ENCODE assay signal across 8 cellular contexts in genomic region chr19:47156861-47157454, GRCh38. TPM values are rescaled to one million over a fixed set of nuclear protein-coding genes. Genes with fewer than 3 reads are reported as not detected.
A peak's percentile ranks its signal among the peaks of the same experiment; 100 is the strongest.
DNase-seq lines count a peak whose midpoint lies in the region; ATAC-seq and TF ChIP-seq lines count a peak whose summit lies in the region.

No MANE protein-coding gene starts in this region.

- in situ Hi-C loops in G401 (cut with HindIII; ENCODE audit: low sequenced_read_pairs), result no loop called here

- intact Hi-C loops in mucosa of descending colon (cut with DNase I, micrococcal nuclease), result no loop called here

- H3K4me3 ChIP-seq in AG10803 (ENCODE audit: low read length) (no peak overlapping the region), mucosa of descending colon (no peak overlapping the region)

- DNase-seq in AG10803 (ENCODE audit: low read depth) (peak; percentile 43), KG1 (lab: John Stamatoyannopoulos, UW) (peak; percentile 27), amniotic epithelial cell (ENCODE audit: low read depth) (peak; percentile 42), mucosa of descending colon (peak in 1 of 3 donors; percentile 19), G401 (ENCODE audit: low spot score) (no peak), GM20000 (ENCODE audit: low spot score) (no peak), NCI-H526 (lab: John Stamatoyannopoulos, UW) (no peak)

- TF ChIP-seq CTCF in AG10803 (conservative IDR thresholded peaks at IDR 0.05; ENCODE audit: low read length) (no peak), mucosa of descending colon (IDR thresholded peaks at IDR 0.05) (no peak), GM20000 (IDR thresholded peaks at IDR 0.05; ENCODE audit: extremely low read depth, missing control alignments) (no peak)

- ATAC-seq in mucosa of descending colon, result peak; percentile 4
- ATAC-seq in HG03439 (IDR thresholded peaks at IDR 0.05; ENCODE audit: unreplicated experiment), result no peak

- H3K9me3 ChIP-seq in mucosa of descending colon, result no peaks in the 10 kb centered on the region

- H3K36me3 ChIP-seq in mucosa of descending colon (ENCODE audit: low read depth), result peaks cover under 1% of the 10 kb centered on the region

- peaks cover 56% of the 10 kb centered on the region for H3K4me1 ChIP-seq in mucosa of descending colon (ENCODE audit: low read depth)

RNA-seq across cellular contexts. Expression of gene SAE1, which starts 26.3 kb away (rescaled TPM):
- 100 to 1,000 TPM in 1 of 3 donors, 10 to 100 TPM in 2; 41.7 to 133 (median 66.4) TPM for total RNA-seq in mucosa of descending colon
- total RNA-seq in G401 (2014; rRNA removed; shearing (Covaris generic)), result 603 and 649 TPM in 2 replicates

RNA-seq across cellular contexts. Expression of gene ZC3H4, which starts 43.4 kb away (rescaled TPM):
- total RNA-seq in mucosa of descending colon, result 10 to 100 TPM; 44.4 to 53.4 (median 52.8) TPM
- total RNA-seq in G401 (2014; rRNA removed; shearing (Covaris generic)), result 12.4 and 16.8 TPM in 2 replicates

Comparison
In these comparisons a context has a peak if more than half of its experiments do, and no peak if none do; other contexts are left out.
1. DNase-seq: peak in AG10803 (single experiment), KG1 (single experiment) and amniotic epithelial cell (single experiment); none in G401 (single experiment), GM20000 (single experiment) and NCI-H526 (0 of 2).